Comparison of ENCODE assay signal across 1 cellular context in the genomic region with DNA sequence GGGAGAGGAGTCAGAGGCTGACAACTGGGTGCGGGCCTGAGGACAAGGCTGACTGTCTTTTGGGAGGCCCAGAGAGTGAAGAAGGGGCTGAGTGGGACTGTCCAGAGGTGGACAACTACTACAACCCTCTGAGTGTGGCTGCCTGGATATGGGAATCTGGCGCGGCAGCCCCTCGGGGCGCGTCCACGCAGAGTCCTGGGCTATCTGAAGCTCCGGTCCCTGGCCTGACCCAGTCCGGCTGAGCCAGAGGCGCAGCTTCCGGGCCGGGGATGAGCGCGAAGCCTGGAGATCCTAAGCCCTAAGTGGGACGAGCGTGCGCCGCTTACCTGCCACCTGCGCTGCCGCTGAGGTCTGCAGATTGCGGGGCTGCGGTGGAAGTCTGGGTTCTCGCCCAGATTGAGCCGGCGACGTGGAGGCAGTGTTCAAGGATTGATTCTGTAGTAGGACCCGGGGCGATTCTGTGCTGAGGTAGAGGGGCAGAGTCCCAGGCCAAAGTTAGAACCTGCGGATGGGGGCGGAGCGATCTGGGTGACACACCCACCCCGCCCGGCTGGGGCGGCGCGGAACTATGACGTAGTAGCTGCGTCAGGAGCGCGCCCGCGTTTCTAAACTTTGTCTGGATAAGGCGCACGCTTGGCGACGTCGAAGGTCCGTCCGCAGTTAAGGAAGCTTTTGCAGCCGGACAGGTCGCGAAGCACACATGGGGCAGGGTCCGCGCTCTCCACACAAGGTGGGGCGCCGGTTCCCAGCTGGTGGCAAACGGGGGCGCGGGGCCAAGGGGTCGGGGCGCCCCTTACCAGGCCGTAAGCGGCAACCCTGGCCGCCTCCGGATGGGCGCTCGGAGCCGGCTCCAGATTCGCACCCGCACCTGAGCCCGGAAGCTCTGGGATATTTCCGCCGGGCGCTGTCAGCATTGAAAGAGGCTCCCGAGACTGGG.
TF ChIP-seq lines count a peak whose summit lies in the region.

A gene (minus strand): TSS at position 526 of the 937 bp plus-strand sequence. CDS start 674 bp downstream, outside the sequence.
A gene with protein sequence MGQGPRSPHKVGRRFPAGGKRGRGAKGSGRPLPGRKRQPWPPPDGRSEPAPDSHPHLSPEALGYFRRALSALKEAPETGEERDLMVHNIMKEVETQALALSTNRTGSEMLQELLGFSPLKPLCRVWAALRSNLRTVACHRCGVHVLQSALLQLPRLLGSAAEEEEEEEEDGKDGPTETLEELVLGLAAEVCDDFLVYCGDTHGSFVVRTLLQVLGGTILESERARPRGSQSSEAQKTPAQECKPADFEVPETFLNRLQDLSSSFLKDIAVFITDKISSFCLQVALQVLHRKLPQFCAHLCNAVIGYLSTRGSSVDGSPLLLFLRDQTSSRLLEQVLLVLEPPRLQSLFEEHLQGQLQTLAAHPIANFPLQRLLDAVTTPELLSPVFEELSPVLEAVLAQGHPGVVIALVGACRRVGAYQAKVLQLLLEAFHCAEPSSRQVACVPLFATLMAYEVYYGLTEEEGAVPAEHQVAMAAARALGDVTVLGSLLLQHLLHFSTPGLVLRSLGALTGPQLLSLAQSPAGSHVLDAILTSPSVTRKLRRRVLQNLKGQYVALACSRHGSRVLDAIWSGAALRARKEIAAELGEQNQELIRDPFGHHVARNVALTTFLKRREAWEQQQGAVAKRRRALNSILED (plus strand): TSS at position 596 of the 937 bp plus-strand sequence. CDS start 105 bp downstream, at position 701.

TF ChIP-seq in HEK293, 187 proteins besides CTCF, POLR2A, EP300 and RAD21 (continued from another document):
- peak; percentile 51; the same call in 1 of the 2 replicates for TF ChIP-seq ZNF2 (tag by site-specific recombination; IDR thresholded peaks at IDR 0.05)
- no peak for TF ChIP-seq ZSCAN30 (tag by site-specific recombination; IDR thresholded peaks at IDR 0.05)
